16 cellular contexts compared by ENCODE assay signal in genomic region chr1:125065821-125066180, GRCh38.
A peak's percentile ranks its signal among the peaks of the same experiment; 100 is the strongest.
DNase-seq lines count a peak whose midpoint lies in the region; ATAC-seq and TF ChIP-seq lines count a peak whose summit lies in the region.
"Had no signal": no experiment of that assay in that cellular context is flagged by ENCODE, and none has a peak within 500 bp of the region (broad histone marks: within the 10 kb centered on the region; RNA-seq: fewer than 3 reads in every experiment).

No MANE protein-coding gene starts in this region.

- no peaks in the 10 kb centered on the region for H3K27me3 ChIP-seq in RWPE2 (ENCODE audit: insufficient read depth, poor library complexity, severe bottlenecking)
- H3K27me3 ChIP-seq: BE2C had no signal

- TF ChIP-seq CTCF in RWPE2 (IDR thresholded peaks at IDR 0.05; ENCODE audit: poor library complexity, severe bottlenecking), result no peak

- no peaks in the 10 kb centered on the region for H3K36me3 ChIP-seq in RWPE2 (ENCODE audit: low read depth)
- H3K36me3 ChIP-seq: BE2C had no signal

- no peaks in the 10 kb centered on the region for H3K4me1 ChIP-seq in RWPE2 (ENCODE audit: insufficient read depth, poor library complexity, severe bottlenecking)
- H3K4me1 ChIP-seq: BE2C had no signal

- intact Hi-C loops in Right ventricle myocardium inferior (cut with DNase I) (no loop called here), cardiac septum (cut with DNase I) (no loop called here), posterior vena cava (cut with DNase I) (no loop called here)

- no peak overlapping the region for H3K4me3 ChIP-seq in RWPE2 (ENCODE audit: severe bottlenecking)

- peaks cover 10% of the 10 kb centered on the region for H3K9me3 ChIP-seq in RWPE2 (ENCODE audit: severe bottlenecking)
- H3K9me3 ChIP-seq: BE2C had no signal

- DNase-seq in Right ventricle myocardium inferior (ENCODE audit: missing footprints), result peak; percentile 45
- DNase-seq in cardiac septum (ENCODE audit: low spot score), result no peak
- DNase-seq in RWPE2 (ENCODE audit: low spot score), result peak; percentile 19
- peak; percentile 29 for DNase-seq in posterior vena cava (ENCODE audit: low spot score)
- no peak for DNase-seq in NCI-H1092 (lab: John Stamatoyannopoulos, UW)
- DNase-seq in pons (ENCODE audit: low spot score), result no peak
- DNase-seq: ACHN, BE2C, DMS153, DMS79, GDM1, GOT3, H7, IMR-90 had no signal

- H3K27ac ChIP-seq in RWPE2 (ENCODE audit: poor library complexity, severe bottlenecking), result no peak overlapping the region

- ATAC-seq in Right ventricle myocardium inferior, result no peak
- ATAC-seq in RWPE2 (ENCODE audit: low read depth), result no peak
- no peak for ATAC-seq in SK-N-SH treated with all-trans-retinoic acid at 6 μM for 48 hours
- ATAC-seq: HCT116 had no signal

TF ChIP-seq in SK-N-SH treated with all-trans-retinoic acid at 6 μM for 48 hours, 23 proteins besides CTCF, POLR2A, EP300 and RAD21:
- TF ChIP-seq GLIS3 (CRISPR knock-in tag; IDR thresholded peaks at IDR 0.05) (no peak), ZNF565 (CRISPR knock-in tag; conservative IDR thresholded peaks at IDR 0.05; ENCODE audit: low read depth) (no peak), ESRRG (CRISPR knock-in tag; IDR thresholded peaks at IDR 0.05) (no peak), RARB (CRISPR knock-in tag; IDR thresholded peaks at IDR 0.05) (no peak), SNAI2 (CRISPR knock-in tag; IDR thresholded peaks at IDR 0.05) (no peak), POU6F1 (CRISPR knock-in tag; IDR thresholded peaks at IDR 0.05; ENCODE audit: borderline replicate concordance, low read depth) (no peak), CSRNP3 (CRISPR knock-in tag; IDR thresholded peaks at IDR 0.05) (no peak), ZC3H10 (CRISPR knock-in tag; IDR thresholded peaks at IDR 0.05) (no peak), TOX (CRISPR knock-in tag; IDR thresholded peaks at IDR 0.05; ENCODE audit: borderline replicate concordance) (no peak), ZFP30 (CRISPR knock-in tag; IDR thresholded peaks at IDR 0.05) (no peak), TSHZ2 (CRISPR knock-in tag; IDR thresholded peaks at IDR 0.05) (no peak), BACH2 (CRISPR knock-in tag; IDR thresholded peaks at IDR 0.05; ENCODE audit: borderline replicate concordance) (no peak), ZFP3 (CRISPR knock-in tag; IDR thresholded peaks at IDR 0.05) (no peak), PPARA (CRISPR knock-in tag; IDR thresholded peaks at IDR 0.05; ENCODE audit: borderline replicate concordance) (no peak), ZNF70 (CRISPR knock-in tag; IDR thresholded peaks at IDR 0.05) (no peak), ARNTL (CRISPR knock-in tag; IDR thresholded peaks at IDR 0.05; ENCODE audit: borderline replicate concordance, low read depth) (no peak), CSDC2 (CRISPR knock-in tag; IDR thresholded peaks at IDR 0.05) (no peak)

Comparison
In these comparisons a context has a peak if more than half of its experiments do, and no peak if none do; other contexts are left out.
1. DNase-seq: peak in Right ventricle myocardium inferior (single experiment), RWPE2 (single experiment) and posterior vena cava (single experiment); none in cardiac septum (single experiment), NCI-H1092 (single experiment) and pons (single experiment).